Comparison of ENCODE assay signal across 7 cellular contexts in the genomic region with DNA sequence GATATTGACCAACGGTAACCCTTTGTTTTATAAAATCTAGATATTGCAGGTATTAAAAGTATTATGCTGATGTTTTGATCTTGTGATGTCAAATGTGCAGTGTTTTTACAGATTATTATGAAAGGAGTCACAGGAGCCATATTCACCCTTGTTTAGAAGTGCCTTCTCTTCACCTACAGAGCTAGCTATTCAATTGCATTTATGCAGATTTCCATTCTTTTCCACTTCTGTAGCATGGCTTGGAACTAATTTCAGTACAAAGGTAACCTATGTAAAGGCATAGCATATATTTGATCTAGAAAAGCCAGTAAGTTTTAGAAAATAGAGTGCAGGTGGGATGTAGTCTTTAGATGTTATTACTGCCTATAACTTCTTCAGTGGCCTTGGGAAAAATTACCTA.
"Had no signal": no experiment of that assay in that cellular context is flagged by ENCODE, and none has a peak within 500 bp of the region (broad histone marks: within the 10 kb centered on the region; RNA-seq: fewer than 3 reads in every experiment).

No MANE protein-coding gene starts in this region.

- ATAC-seq: HepG2, K562 had no signal

- H3K9me3 Mint-ChIP-seq: IgD-negative memory B cell had no signal

- H3K4me3 ChIP-seq: K562 had no signal

- H3K27ac Mint-ChIP-seq: IgD-negative memory B cell had no signal

- H3K36me3 Mint-ChIP-seq: IgD-negative memory B cell had no signal

- H3K27me3 Mint-ChIP-seq: IgD-negative memory B cell had no signal

- H3K4me3 Mint-ChIP-seq: IgD-negative memory B cell had no signal

- H3K4me1 Mint-ChIP-seq: IgD-negative memory B cell had no signal

- DNase-seq: IMR-90, KBM-7, KG1 had no signal

- H3K27ac ChIP-seq: HL-60 had no signal
